In the genomic region with DNA sequence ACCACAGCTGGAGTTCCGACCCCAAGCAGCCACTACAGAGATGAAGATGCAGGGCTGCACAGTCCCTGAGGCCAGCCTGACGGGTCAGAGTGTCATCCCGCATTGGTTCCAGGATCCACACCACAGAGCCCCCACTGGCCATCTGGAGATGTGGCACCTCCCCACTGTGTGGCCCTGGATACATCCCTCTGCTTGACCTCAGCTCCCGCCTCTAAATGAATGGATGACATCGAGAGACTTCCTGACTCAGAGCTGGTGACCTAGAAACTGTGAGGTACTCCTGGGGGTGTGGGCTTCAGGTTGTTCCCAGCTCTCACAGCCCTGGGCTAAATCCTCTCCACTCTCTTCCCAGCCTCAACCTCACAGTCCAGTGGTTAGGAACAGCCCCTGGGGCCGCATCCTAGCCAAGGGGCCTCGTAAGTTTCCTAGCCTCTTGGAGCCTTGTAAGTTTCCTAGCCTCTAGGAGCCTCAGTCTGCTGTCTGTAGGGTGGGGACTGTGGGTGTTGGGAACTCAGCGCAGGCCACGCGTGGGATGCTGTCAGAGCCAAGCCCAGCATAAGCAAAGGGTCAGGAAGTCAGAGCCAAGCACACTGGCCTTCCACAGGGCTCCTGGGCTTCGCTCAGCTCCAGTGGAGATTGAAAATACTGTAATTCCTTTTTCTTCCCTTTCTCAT, we compare ENCODE assay signal across 12 cellular contexts.
DNase-seq lines count a peak whose midpoint lies in the region; ATAC-seq, FAIRE-seq and TF ChIP-seq lines count a peak whose summit lies in the region.
"Had no signal": no experiment of that assay in that cellular context is flagged by ENCODE, and none has a peak within 500 bp of the region (broad histone marks: within the 10 kb centered on the region; RNA-seq: fewer than 3 reads in every experiment).

No MANE protein-coding gene starts in this region.

- peak overlapping the region in 1 of 2 donors; percentile 33 for H3K27ac ChIP-seq in small intestine (ENCODE audit: low read depth in 1 of 2, low read length in 1 of 2)
- H3K27ac ChIP-seq: transverse colon had no signal

- no peak overlapping the region for H3K4me3 Mint-ChIP-seq in activated T-cell treated with anti-CD3 and anti-CD28 coated beads, Interleukin-2, amount 50 U/mL, for 24 hours
- no peak overlapping the region for H3K4me3 Mint-ChIP-seq in activated T-cell treated with anti-CD3 and anti-CD28 coated beads, Interleukin-2, amount 50 U/mL, for 4 hours
- no peak overlapping the region for H3K4me3 Mint-ChIP-seq in T-cell

- H3K36me3 Mint-ChIP-seq in activated T-cell treated with anti-CD3 and anti-CD28 coated beads, Interleukin-2, amount 50 U/mL, for 24 hours (ENCODE audit: low read depth): no peaks in the 10 kb centered on the region
- no peaks in the 10 kb centered on the region for H3K36me3 Mint-ChIP-seq in activated T-cell treated with anti-CD3 and anti-CD28 coated beads, Interleukin-2, amount 50 U/mL, for 4 hours (ENCODE audit: insufficient read depth)
- H3K36me3 Mint-ChIP-seq in T-cell: no peaks in the 10 kb centered on the region

- H3K27me3 Mint-ChIP-seq in activated T-cell treated with anti-CD3 and anti-CD28 coated beads, Interleukin-2, amount 50 U/mL, for 24 hours: no peaks in the 10 kb centered on the region
- H3K27me3 Mint-ChIP-seq in activated T-cell treated with anti-CD3 and anti-CD28 coated beads, Interleukin-2, amount 50 U/mL, for 4 hours (ENCODE audit: low read depth): no peaks in the 10 kb centered on the region
- no peaks in the 10 kb centered on the region for H3K27me3 Mint-ChIP-seq in T-cell

- H3K36me3 ChIP-seq in small intestine (ENCODE audit: control insufficient read depth in 2 of 2, insufficient read depth in 2 of 2, low read length in 2 of 2) (no peaks in the 10 kb centered on the region), HAP-1 (replicated peaks) (no peaks in the 10 kb centered on the region)
- H3K36me3 ChIP-seq: transverse colon had no signal

- no peak overlapping the region for H3K4me3 ChIP-seq in epithelial cell of esophagus (ENCODE audit: low read length)
- no peak overlapping the region for H3K4me3 ChIP-seq in small intestine (ENCODE audit: low read depth in 1 of 2, low read length in 2 of 2)
- no peak overlapping the region for H3K4me3 ChIP-seq in HAP-1
- H3K4me3 ChIP-seq: transverse colon had no signal

- no peaks in the 10 kb centered on the region for H3K9me3 Mint-ChIP-seq in activated T-cell treated with anti-CD3 and anti-CD28 coated beads, Interleukin-2, amount 50 U/mL, for 24 hours
- no peaks in the 10 kb centered on the region for H3K9me3 Mint-ChIP-seq in activated T-cell treated with anti-CD3 and anti-CD28 coated beads, Interleukin-2, amount 50 U/mL, for 4 hours
- H3K9me3 Mint-ChIP-seq in T-cell: no peaks in the 10 kb centered on the region

- in situ Hi-C loops in HAP-1 (cut with MboI; ENCODE audit: low sequenced_read_pairs): no loop called here

- POLR2A ChIA-PET in T-cell (lab: Charles Lee): no interaction called here

- no peak for TF ChIP-seq CTCF in epithelial cell of esophagus (IDR thresholded peaks at IDR 0.05; ENCODE audit: insufficient read depth, low read depth, low read length, missing control alignments)

- H3K9me3 ChIP-seq in small intestine (ENCODE audit: control insufficient read depth, low read depth): no peaks in the 10 kb centered on the region
- no peaks in the 10 kb centered on the region for H3K9me3 ChIP-seq in HAP-1
- H3K9me3 ChIP-seq: transverse colon had no signal

- H3K4me1 ChIP-seq in small intestine (ENCODE audit: control insufficient read depth in 2 of 2, insufficient read depth in 1 of 2, low read depth in 1 of 2, low read length in 1 of 2) (no peaks in the 10 kb centered on the region), HAP-1 (no peaks in the 10 kb centered on the region)

- 75 to 80% (median 76%) methylated on average over 11 of the region's 11 CpGs for WGBS in small intestine, 3 donors

- DNase-seq in activated T-cell treated with anti-CD3 and anti-CD28 coated beads, Interleukin-2, amount 50 U/mL, for 24 hours: no peak
- no peak for DNase-seq in activated T-cell treated with anti-CD3 and anti-CD28 coated beads, Interleukin-2, amount 50 U/mL, for 4 hours
- DNase-seq in T-cell (no peak), epithelial cell of esophagus (ENCODE audit: low read depth) (peak; percentile 49), small intestine (peak; percentile 25), NCI-H1436 treated with DMSO at 0.1 percent for 48 hours (lab: John Stamatoyannopoulos, UW) (no peak), epidermal melanocyte (ENCODE audit: insufficient read length, low spot score) (no peak), HAP-1 (ENCODE audit: low spot score in 2 of 2) (no peak)
- DNase-seq: activated effector memory CD4-positive, alpha-beta T cell treated with Interleukin-2 at 50 U/mL for 16 hours; NCI-H446 treated with DMSO at 0.1 percent for 48 hours; stimulated activated CD4-positive, alpha-beta T cell treated with anti-CD3 and anti-CD28 coated beads, Interleukin-2, amount 100 ng/mL, for 48 hours; transverse colon had no signal

- ATAC-seq in activated T-cell treated with anti-CD3 and anti-CD28 coated beads, Interleukin-2, amount 50 U/mL, for 4 hours: no peak
- no peak for ATAC-seq in T-cell (replicated peaks in 1 of 4)

- CTCF ChIA-PET in T-cell (lab: Charles Lee): no interaction called here

- H3K27me3 ChIP-seq in small intestine (ENCODE audit: control insufficient read depth in 2 of 2, insufficient read depth in 2 of 2, low read length in 2 of 2) (no peaks in the 10 kb centered on the region), HAP-1 (ENCODE audit: low read depth) (no peaks in the 10 kb centered on the region)
- H3K27me3 ChIP-seq: transverse colon had no signal

- H3K27ac Mint-ChIP-seq in activated T-cell treated with anti-CD3 and anti-CD28 coated beads, Interleukin-2, amount 50 U/mL, for 24 hours: peak overlapping the region; percentile 87
- peak overlapping the region; percentile 27 to 82 for H3K27ac Mint-ChIP-seq in T-cell

- peaks cover 66% of the 10 kb centered on the region for H3K4me1 Mint-ChIP-seq in activated T-cell treated with anti-CD3 and anti-CD28 coated beads, Interleukin-2, amount 50 U/mL, for 24 hours (ENCODE audit: low read depth)
- peaks cover 46% of the 10 kb centered on the region for H3K4me1 Mint-ChIP-seq in activated T-cell treated with anti-CD3 and anti-CD28 coated beads, Interleukin-2, amount 50 U/mL, for 4 hours (ENCODE audit: low read depth)
- peaks cover 36 to 62% (median 54%) of the 10 kb centered on the region in 3 donors for H3K4me1 Mint-ChIP-seq in T-cell

- no peak for FAIRE-seq in small intestine (lab: Jason Lieb, UNC)

Comparison
In these comparisons a context has a peak if more than half of its experiments do, and no peak if none do; other contexts are left out.
1. DNase-seq: peak in epithelial cell of esophagus (single experiment) and small intestine (single experiment); none in activated T-cell treated with anti-CD3 and anti-CD28 coated beads, Interleukin-2, amount 50 U/mL, for 24 hours (single experiment), activated T-cell treated with anti-CD3 and anti-CD28 coated beads, Interleukin-2, amount 50 U/mL, for 4 hours (single experiment), T-cell (0 of 34), NCI-H1436 treated with DMSO at 0.1 percent for 48 hours (single experiment), epidermal melanocyte (single experiment) and HAP-1 (0 of 2).